23 cellular contexts compared by ENCODE assay signal in the genomic region with DNA sequence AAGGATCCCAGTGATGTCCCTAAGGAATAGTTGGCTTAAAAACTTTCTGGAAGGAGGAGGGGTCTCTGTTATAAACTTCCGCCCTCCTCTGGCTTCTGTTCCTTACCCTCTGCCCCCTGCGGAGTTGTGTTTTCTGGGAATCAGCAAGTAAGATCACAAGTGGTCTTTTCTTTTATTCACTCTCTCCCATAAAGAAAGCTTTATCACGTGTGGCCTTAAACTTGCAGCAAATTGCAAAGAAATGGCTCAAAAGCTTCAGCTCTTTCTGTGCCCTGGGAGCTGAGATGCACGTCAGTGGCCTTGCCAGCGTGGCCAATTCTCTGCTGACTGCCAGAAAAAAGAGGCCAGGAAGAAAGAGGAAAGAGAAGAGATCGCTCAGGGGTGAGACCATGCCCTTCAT. TPM values are rescaled to one million over a fixed set of nuclear protein-coding genes. Genes with fewer than 3 reads are reported as not detected.
DNase-seq lines count a peak whose midpoint lies in the region; ATAC-seq, FAIRE-seq and TF ChIP-seq lines count a peak whose summit lies in the region.
"Had no signal": no experiment of that assay in that cellular context is flagged by ENCODE, and none has a peak within 500 bp of the region (broad histone marks: within the 10 kb centered on the region; RNA-seq: fewer than 3 reads in every experiment).

TSS of gene SLCO1C1 (plus strand) at position 101 of the 400 bp plus-strand sequence. CDS start 4,245 bp downstream, outside the sequence.

- WGBS in transverse colon (ENCODE audit: low coverage in 1 of 2), 2 donors: 53 to 68% methylated on average over 5 to 6 of the region's 6 CpGs

- peak within 1 kb of the TSS; percentile 87 for H3K27ac Mint-ChIP-seq in WTC11
- H3K27ac Mint-ChIP-seq: activated CD4-positive, alpha-beta T cell treated with anti-CD3 and anti-CD28 coated beads, Interleukin-2, amount 10 ng/mL, durations not matched to agents 24 days and 14 days; CD4-positive, alpha-beta memory T cell; naive B cell; stimulated activated effector memory CD8-positive, alpha-beta T cell treated with anti-CD3 and anti-CD28 coated beads, Interleukin-12 subunit alpha, Interleukin-12 subunit beta, amount 100 ng/mL, for 72 hours had no signal

- no peaks in the 10 kb centered on the region for H3K9me3 Mint-ChIP-seq in WTC11

- in situ Hi-C loops in transverse colon (cut with MboI; ENCODE audit: low pct_ligation_motif_present in 1 of 4, low pct_unique_long_range_greater_than_20kb in 1 of 4, low sequenced_read_pairs in 3 of 4): no loop called here

- peak; percentile 29 for DNase-seq in WTC11 (ENCODE audit: low spot score)
- DNase-seq in foreskin melanocyte: peak; percentile 27
- DNase-seq in NCI-H2196 (lab: John Stamatoyannopoulos, UW; ENCODE audit: unreplicated experiment): no peak
- DNase-seq in D721Med (ENCODE audit: insufficient read length, low spot score): no peak
- no peak for DNase-seq in transverse colon
- DNase-seq: activated CD4-positive, alpha-beta T cell treated with anti-CD3 and anti-CD28 coated beads, Interleukin-2, amount 10 ng/mL, durations not matched to agents 24 days and 14 days; CD4-positive, alpha-beta memory T cell; cortex of kidney; lower lobe of right lung; naive B cell; NCI-H1694 treated with DMSO at 0.1 percent for 48 hours; NCI-H446 treated with DMSO at 0.1 percent for 48 hours; upper lobe of right lung had no signal

- peak; percentile 75 for ATAC-seq in WTC11
- ATAC-seq in GM21825 (IDR thresholded peaks at IDR 0.05; ENCODE audit: unreplicated experiment): no peak
- ATAC-seq: gastroesophageal sphincter; lower lobe of right lung; stimulated activated effector memory CD8-positive, alpha-beta T cell treated with anti-CD3 and anti-CD28 coated beads, Interleukin-12 subunit alpha, Interleukin-12 subunit beta, amount 100 ng/mL, for 72 hours; upper lobe of right lung had no signal

- H3K27ac ChIP-seq in ACC112 (ENCODE audit: low read depth, low read length) (no peak within 1 kb of the TSS), transverse colon (peak within 1 kb of the TSS in 1 of 4 donors; percentile 3)
- H3K27ac ChIP-seq: ascending aorta, gastroesophageal sphincter, lower lobe of right lung, prostate gland, upper lobe of right lung had no signal

- no peak within 1 kb of the TSS for H3K4me3 Mint-ChIP-seq in WTC11
- H3K4me3 Mint-ChIP-seq: activated CD4-positive, alpha-beta T cell treated with anti-CD3 and anti-CD28 coated beads, Interleukin-2, amount 10 ng/mL, durations not matched to agents 24 days and 14 days; CD4-positive, alpha-beta memory T cell; naive B cell; stimulated activated effector memory CD8-positive, alpha-beta T cell treated with anti-CD3 and anti-CD28 coated beads, Interleukin-12 subunit alpha, Interleukin-12 subunit beta, amount 100 ng/mL, for 72 hours had no signal

- TF ChIP-seq EP300 in transverse colon (IDR thresholded peaks at IDR 0.05; ENCODE audit: low read depth): no peak

- FAIRE-seq in D721Med (lab: Jason Lieb, UNC): no peak
- FAIRE-seq: endothelial cell of umbilical vein had no signal

- H3K4me1 ChIP-seq in ACC112 (ENCODE audit: control insufficient read depth, insufficient read depth, low read length, unreplicated experiment) (no peaks in the 10 kb centered on the region), neuron (ENCODE audit: insufficient read depth, low read length) (peaks cover 9% of the 10 kb centered on the region), transverse colon (no peaks in the 10 kb centered on the region)
- H3K4me1 ChIP-seq: gastroesophageal sphincter, lower lobe of right lung, prostate gland, upper lobe of right lung had no signal

- H3K36me3 ChIP-seq in ACC112 (ENCODE audit: insufficient read depth, low read length) (no peaks in the 10 kb centered on the region), neuron (ENCODE audit: insufficient read depth, low read length) (no peaks in the 10 kb centered on the region), transverse colon (no peaks in the 10 kb centered on the region)
- H3K36me3 ChIP-seq: ascending aorta, gastroesophageal sphincter, lower lobe of right lung, prostate gland, upper lobe of right lung had no signal

- TF ChIP-seq CTCF in WTC11 (IDR thresholded peaks at IDR 0.05) (no peak), D721Med (IDR thresholded peaks at IDR 0.05; ENCODE audit: insufficient read depth, missing control alignments) (no peak), transverse colon (IDR thresholded peaks at IDR 0.05) (no peak)

- H3K27me3 ChIP-seq in ACC112 (ENCODE audit: insufficient read depth, low read length) (no peaks in the 10 kb centered on the region), neuron (ENCODE audit: insufficient read depth, low read length) (no peaks in the 10 kb centered on the region), transverse colon (no peaks in the 10 kb centered on the region)
- H3K27me3 ChIP-seq: ascending aorta, gastroesophageal sphincter, upper lobe of right lung had no signal

- H2AFZ ChIP-seq in ACC112 (ENCODE audit: low read length, unreplicated experiment): peak within 1 kb of the TSS; percentile 5
- peak within 1 kb of the TSS; percentile 69 for H2AFZ ChIP-seq in neuron (ENCODE audit: low read depth, low read length)

- H3K79me2 ChIP-seq in ACC112 (ENCODE audit: control insufficient read depth, insufficient read depth, low read length, unreplicated experiment): no peaks in the 10 kb centered on the region

- H3K9me3 ChIP-seq in neuron (ENCODE audit: low read length) (no peaks in the 10 kb centered on the region), transverse colon (no peaks in the 10 kb centered on the region)
- H3K9me3 ChIP-seq: ascending aorta, gastroesophageal sphincter, lower lobe of right lung, prostate gland, upper lobe of right lung had no signal

- no peaks in the 10 kb centered on the region for H3K36me3 Mint-ChIP-seq in WTC11
- H3K36me3 Mint-ChIP-seq: CD4-positive, alpha-beta memory T cell; naive B cell; stimulated activated effector memory CD8-positive, alpha-beta T cell treated with anti-CD3 and anti-CD28 coated beads, Interleukin-12 subunit alpha, Interleukin-12 subunit beta, amount 100 ng/mL, for 72 hours had no signal

- H3K27me3 Mint-ChIP-seq in WTC11 (ENCODE audit: low read depth): no peaks in the 10 kb centered on the region
- H3K27me3 Mint-ChIP-seq: activated CD4-positive, alpha-beta T cell treated with anti-CD3 and anti-CD28 coated beads, Interleukin-2, amount 10 ng/mL, durations not matched to agents 24 days and 14 days; CD4-positive, alpha-beta memory T cell; naive B cell had no signal

- no peak for TF ChIP-seq POLR2A in transverse colon (IDR thresholded peaks at IDR 0.05)

- H3K4me1 Mint-ChIP-seq in WTC11: peaks cover 35% of the 10 kb centered on the region
- H3K4me1 Mint-ChIP-seq: activated CD4-positive, alpha-beta T cell treated with anti-CD3 and anti-CD28 coated beads, Interleukin-2, amount 10 ng/mL, durations not matched to agents 24 days and 14 days; CD4-positive, alpha-beta memory T cell; naive B cell; stimulated activated effector memory CD8-positive, alpha-beta T cell treated with anti-CD3 and anti-CD28 coated beads, Interleukin-12 subunit alpha, Interleukin-12 subunit beta, amount 100 ng/mL, for 72 hours had no signal

- intact Hi-C loops in transverse colon (cut with DNase I; ENCODE audit: low total_unique reads): no loop called here

- POLR2A ChIA-PET in WTC11 (lab: Charles Lee): no interaction called here

- CTCF ChIA-PET in WTC11 (lab: Charles Lee): no interaction called here

- no peak within 1 kb of the TSS; the same call in 1 of the 2 replicates for H3K4me3 ChIP-seq in ACC112 (ENCODE audit: low read depth, low read length)
- H3K4me3 ChIP-seq in neuron (ENCODE audit: low read length): peak within 1 kb of the TSS; percentile 37
- H3K4me3 ChIP-seq in transverse colon: no peak within 1 kb of the TSS
- H3K4me3 ChIP-seq: lower lobe of right lung, prostate gland, upper lobe of right lung had no signal

TF ChIP-seq in WTC11, 78 proteins besides CTCF, POLR2A, EP300 and RAD21 (continues in another document):
- TF ChIP-seq SOX15 (CRISPR knock-in tag; IDR thresholded peaks at IDR 0.05): no peak
- no peak for TF ChIP-seq E2F4 (CRISPR knock-in tag; IDR thresholded peaks at IDR 0.05; ENCODE audit: borderline replicate concordance, low read depth)
- TF ChIP-seq ZNF532 (CRISPR knock-in tag; IDR thresholded peaks at IDR 0.05; ENCODE audit: borderline replicate concordance): no peak

RNA-seq across cellular contexts. Expression of gene SLCO1C1, which starts in this region (rescaled TPM):
- total RNA-seq in WTC11 (2021) (not detected in 3 replicates), transverse colon (1 to 10 TPM in 2 of 4 donors, under 1 TPM in 1, not detected in 1; 0.79 to 5.2 (median 4.0) TPM)
- total RNA-seq: activated CD4-positive, alpha-beta T cell treated with anti-CD3 and anti-CD28 coated beads, Interleukin-2, amount 10 ng/mL, durations not matched to agents 24 days and 14 days; ascending aorta; CD4-positive, alpha-beta memory T cell; MCF 10A; RPMI7951 had no signal

Comparison
In these comparisons a context has a peak if more than half of its experiments do, and no peak if none do; other contexts are left out.
1. Peak in DNase-seq and ATAC-seq in WTC11; RNA of the gene not detected or under 1 TPM.